1 cellular context compared by ENCODE assay signal in genomic region chr7:114104035-114104434, GRCh38.
TF ChIP-seq lines count a peak whose summit lies in the region.

No MANE protein-coding gene starts in this region.

TF ChIP-seq in HEK293, 187 proteins besides CTCF, POLR2A, EP300 and RAD21 (continued from another document):
- TF ChIP-seq ZNF274 (IDR thresholded peaks at IDR 0.05; ENCODE audit: low read length) (no peak), ZNF274 (tag by site-specific recombination; IDR thresholded peaks at IDR 0.05; ENCODE audit: borderline replicate concordance) (no peak), REPIN1 (tag by site-specific recombination; IDR thresholded peaks at IDR 0.05; ENCODE audit: low read depth) (no peak), PRDM6 (tag by site-specific recombination; IDR thresholded peaks at IDR 0.05) (peak; percentile 52; the same call in 1 of the 2 replicates), ZNF701 (tag by site-specific recombination; IDR thresholded peaks at IDR 0.05) (no peak), ZNF473 (tag by site-specific recombination; IDR thresholded peaks at IDR 0.05) (no peak)
TF ChIP-seq in HEK293: peak in this region for 2.
